In genomic region chr16:66335704-66336329, GRCh38 we compare ENCODE assay signal across 12 cellular contexts. TPM values are rescaled to one million over a fixed set of nuclear protein-coding genes. Genes with fewer than 3 reads are reported as not detected.
DNase-seq lines count a peak whose midpoint lies in the region; ATAC-seq and TF ChIP-seq lines count a peak whose summit lies in the region.
"Had no signal": no experiment of that assay in that cellular context is flagged by ENCODE, and none has a peak within 500 bp of the region (broad histone marks: within the 10 kb centered on the region; RNA-seq: fewer than 3 reads in every experiment).

No MANE protein-coding gene starts in this region.

- H3K4me3 ChIP-seq in astrocyte of the cerebellum (ENCODE audit: low read depth, low read length): no peak overlapping the region
- H3K4me3 ChIP-seq in CD8-positive, alpha-beta memory T cell (ENCODE audit: low read length): no peak overlapping the region
- H3K4me3 ChIP-seq: mucosa of descending colon had no signal

- H3K27ac Mint-ChIP-seq in CD8-positive, alpha-beta memory T cell: no peak overlapping the region
- no peak overlapping the region for H3K27ac Mint-ChIP-seq in activated CD4-positive, alpha-beta T cell treated with anti-CD3 and anti-CD28 coated beads, Interleukin-2, amount 10 ng/mL, durations not matched to agents 7 days and 5 days
- H3K27ac Mint-ChIP-seq: CD4-positive, alpha-beta memory T cell had no signal

- POLR2A ChIA-PET in CD8-positive, alpha-beta memory T cell (lab: Charles Lee): no interaction called here
- POLR2A ChIA-PET in activated CD4-positive, alpha-beta T cell treated with anti-CD3 and anti-CD28 coated beads, Interleukin-2, amount 10 ng/mL, durations not matched to agents 7 days and 5 days (lab: Charles Lee): no interaction called here

- no peak overlapping the region for H3K4me3 Mint-ChIP-seq in CD8-positive, alpha-beta memory T cell
- no peak overlapping the region for H3K4me3 Mint-ChIP-seq in activated CD4-positive, alpha-beta T cell treated with anti-CD3 and anti-CD28 coated beads, Interleukin-2, amount 10 ng/mL, durations not matched to agents 7 days and 5 days
- H3K4me3 Mint-ChIP-seq: CD4-positive, alpha-beta memory T cell had no signal

- DNase-seq in COR-L47 (lab: John Stamatoyannopoulos, UW): peak; percentile 97
- peak; percentile 68 to 85 for DNase-seq in NCI-H2081 (lab: John Stamatoyannopoulos, UW)
- peak; percentile 62 for DNase-seq in astrocyte of the cerebellum (ENCODE audit: low read depth)
- DNase-seq in left kidney (ENCODE audit: low read depth, low spot score): peak; percentile 70
- DNase-seq in CD8-positive, alpha-beta memory T cell: no peak
- no peak for DNase-seq in GM13976 (ENCODE audit: low spot score)
- DNase-seq in activated CD4-positive, alpha-beta T cell treated with anti-CD3 and anti-CD28 coated beads, Interleukin-2, amount 10 ng/mL, durations not matched to agents 7 days and 5 days: no peak
- DNase-seq: CD4-positive, alpha-beta memory T cell; effector CD8-positive, alpha-beta T cell had no signal

- no peaks in the 10 kb centered on the region for H3K9me3 ChIP-seq in CD8-positive, alpha-beta memory T cell (ENCODE audit: low read length)
- H3K9me3 ChIP-seq: mucosa of descending colon had no signal

- no peaks in the 10 kb centered on the region for H3K36me3 ChIP-seq in CD8-positive, alpha-beta memory T cell (ENCODE audit: insufficient read depth, low read length)

- H3K4me1 ChIP-seq in CD8-positive, alpha-beta memory T cell (ENCODE audit: insufficient read depth, low read length): no peaks in the 10 kb centered on the region

- CTCF ChIA-PET in CD8-positive, alpha-beta memory T cell (lab: Charles Lee): interaction anchor here (1.1 kb wide), 1 partner anchor 8 kb away, joined by 4 read pairs; no protein-coding TSS in a partner anchor
- CTCF ChIA-PET in activated CD4-positive, alpha-beta T cell treated with anti-CD3 and anti-CD28 coated beads, Interleukin-2, amount 10 ng/mL, durations not matched to agents 7 days and 5 days (lab: Charles Lee): interaction anchor here (1.1 to 1.4 kb wide), 2 partner anchors 12 to 21 kb away, joined by 3 to 4 read pairs; no protein-coding TSS in a partner anchor

- TF ChIP-seq CTCF in astrocyte of the cerebellum (IDR thresholded peaks at IDR 0.05; ENCODE audit: low read depth, low read length, missing control alignments) (no peak), GM13976 (IDR thresholded peaks at IDR 0.05; ENCODE audit: borderline replicate concordance, control extremely low read depth, extremely low read depth, insufficient read depth, missing control alignments) (no peak)

- no peak for ATAC-seq in HG03196 (IDR thresholded peaks at IDR 0.05; ENCODE audit: unreplicated experiment)
- ATAC-seq: mucosa of descending colon had no signal

- in situ Hi-C loops in astrocyte of the cerebellum (cut with HindIII; ENCODE audit: low sequenced_read_pairs) (no loop called here), GM13976 (cut with MboI; ENCODE audit: low sequenced_read_pairs, unreplicated experiment) (loop anchor here (25.0 kb wide), 1 partner anchor 99 kb away; no protein-coding TSS in a partner anchor)

- no peaks in the 10 kb centered on the region for H3K27me3 ChIP-seq in CD8-positive, alpha-beta memory T cell (ENCODE audit: insufficient read depth, low read length, poor library complexity, severe bottlenecking)

- H3K9me3 Mint-ChIP-seq in CD8-positive, alpha-beta memory T cell: peaks cover 0 to 2% (median 0%) of the 10 kb centered on the region in 5 donors
- no peaks in the 10 kb centered on the region for H3K9me3 Mint-ChIP-seq in activated CD4-positive, alpha-beta T cell treated with anti-CD3 and anti-CD28 coated beads, Interleukin-2, amount 10 ng/mL, durations not matched to agents 7 days and 5 days

- peaks cover 24 to 52% of the 10 kb centered on the region in 2 donors for H3K27me3 Mint-ChIP-seq in CD8-positive, alpha-beta memory T cell
- H3K27me3 Mint-ChIP-seq in activated CD4-positive, alpha-beta T cell treated with anti-CD3 and anti-CD28 coated beads, Interleukin-2, amount 10 ng/mL, durations not matched to agents 7 days and 5 days: peaks cover 4% of the 10 kb centered on the region

- no peak overlapping the region for H3K27ac ChIP-seq in CD8-positive, alpha-beta memory T cell (ENCODE audit: low read depth, low read length)

- H3K36me3 Mint-ChIP-seq in CD8-positive, alpha-beta memory T cell: peaks cover 0 to 1% (median 0%) of the 10 kb centered on the region in 3 donors
- H3K36me3 Mint-ChIP-seq in activated CD4-positive, alpha-beta T cell treated with anti-CD3 and anti-CD28 coated beads, Interleukin-2, amount 10 ng/mL, durations not matched to agents 7 days and 5 days (ENCODE audit: low read depth): no peaks in the 10 kb centered on the region
- H3K36me3 Mint-ChIP-seq: CD4-positive, alpha-beta memory T cell had no signal

- H3K4me1 Mint-ChIP-seq in CD8-positive, alpha-beta memory T cell: no peaks in the 10 kb centered on the region
- H3K4me1 Mint-ChIP-seq in activated CD4-positive, alpha-beta T cell treated with anti-CD3 and anti-CD28 coated beads, Interleukin-2, amount 10 ng/mL, durations not matched to agents 7 days and 5 days: no peaks in the 10 kb centered on the region
- H3K4me1 Mint-ChIP-seq: CD4-positive, alpha-beta memory T cell had no signal

RNA-seq across cellular contexts. Expression of gene CDH5, which starts 30.7 kb away (rescaled TPM):
- total RNA-seq in CD8-positive, alpha-beta memory T cell: not detected
- not detected for polyA plus RNA-seq in CD8-positive, alpha-beta memory T cell
- total RNA-seq in activated CD4-positive, alpha-beta T cell treated with anti-CD3 and anti-CD28 coated beads, Interleukin-2, amount 10 ng/mL, durations not matched to agents 7 days and 5 days: not detected
- total RNA-seq: activated CD8-positive, alpha-beta memory T cell treated with anti-CD3 and anti-CD28 coated beads for 36 hours; CD4-positive, alpha-beta memory T cell had no signal
- polyA plus RNA-seq: CD4-positive, alpha-beta memory T cell had no signal

Comparison
In these comparisons a context has a peak if more than half of its experiments do, and no peak if none do; other contexts are left out.
1. DNase-seq: peak in COR-L47 (single experiment), NCI-H2081 (2 of 2), astrocyte of the cerebellum (single experiment) and left kidney (single experiment); none in CD8-positive, alpha-beta memory T cell (0 of 5), GM13976 (single experiment) and activated CD4-positive, alpha-beta T cell treated with anti-CD3 and anti-CD28 coated beads, Interleukin-2, amount 10 ng/mL, durations not matched to agents 7 days and 5 days (single experiment).